ENCODE assay signal across 8 cellular contexts in genomic region chr19:9309139-9309973, GRCh38. TPM values are rescaled to one million over a fixed set of nuclear protein-coding genes. Genes with fewer than 3 reads are reported as not detected.
DNase-seq lines count a peak whose midpoint lies in the region; ATAC-seq and TF ChIP-seq lines count a peak whose summit lies in the region.

Gene ZNF699 (minus strand): TSS chr19:9309838. CDS start chr19:9305119, 4,719 bp downstream.

- peak within 1 kb of the TSS; percentile 100 for H2AFZ ChIP-seq in osteoblast (ENCODE audit: low read length)

- peaks cover 39% of the 10 kb centered on the region for H3K9me3 Mint-ChIP-seq in HFFc6
- peaks cover 6 to 12% of the 10 kb centered on the region in 2 donors for H3K9me3 Mint-ChIP-seq in activated naive CD4-positive, alpha-beta T cell treated with anti-CD3 and anti-CD28 coated beads, Interleukin-2, amount 50 U/mL, for 72 hours
- H3K9me3 Mint-ChIP-seq in glutamatergic neuron (ENCODE audit: unreplicated experiment) = peaks cover 16% of the 10 kb centered on the region

- H3K4me1 Mint-ChIP-seq in HFFc6 (ENCODE audit: low read depth) = peaks cover 25% of the 10 kb centered on the region
- H3K4me1 Mint-ChIP-seq in glutamatergic neuron (ENCODE audit: low read depth, unreplicated experiment) = no peaks in the 10 kb centered on the region

- DNase-seq in GM04503 (ENCODE audit: low read depth) (peak; percentile 84), HFFc6 (peak; percentile 97), NAMALWA (ENCODE audit: low spot score) (peak; percentile 98), SK-N-MC (ENCODE audit: low read depth, low spot score) (peak; percentile 92), glutamatergic neuron (peak; percentile 98), osteoblast (ENCODE audit: insufficient read length, low spot score, missing footprints) (peak; percentile 96), testis (peak; percentile 98)
- DNase-seq in activated naive CD4-positive, alpha-beta T cell treated with anti-CD3 and anti-CD28 coated beads, Interleukin-2, amount 50 U/mL, for 72 hours (ENCODE audit: low spot score in 2 of 2) = peak; percentile 96 to 98

- H4K20me1 ChIP-seq in osteoblast (ENCODE audit: insufficient read depth, low read length) = no peaks in the 10 kb centered on the region

- H3K27ac Mint-ChIP-seq in HFFc6 = peak within 1 kb of the TSS; percentile 96
- peak within 1 kb of the TSS; percentile 91 to 98 for H3K27ac Mint-ChIP-seq in activated naive CD4-positive, alpha-beta T cell treated with anti-CD3 and anti-CD28 coated beads, Interleukin-2, amount 50 U/mL, for 72 hours
- peak within 1 kb of the TSS; percentile 82 for H3K27ac Mint-ChIP-seq in glutamatergic neuron (ENCODE audit: unreplicated experiment)

- no peak for TF ChIP-seq CTCF in HFFc6 (IDR thresholded peaks at IDR 0.05)
- TF ChIP-seq CTCF in glutamatergic neuron (IDR thresholded peaks at IDR 0.05; ENCODE audit: partially characterized antibody, unreplicated experiment) = no peak
- TF ChIP-seq CTCF in osteoblast (IDR thresholded peaks at IDR 0.05; ENCODE audit: extremely low read depth, low read depth, low read length) = no peak
- no peak for TF ChIP-seq CTCF in testis (IDR thresholded peaks at IDR 0.05)

- H3K4me3 ChIP-seq in SK-N-MC = peak within 1 kb of the TSS; percentile 87
- H3K4me3 ChIP-seq in osteoblast (ENCODE audit: insufficient read depth, low read length) = peak within 1 kb of the TSS; percentile 99
- H3K4me3 ChIP-seq in testis = peak within 1 kb of the TSS; percentile 91 to 97

- H3K4me3 Mint-ChIP-seq in HFFc6 (peak within 1 kb of the TSS; percentile 98), glutamatergic neuron (ENCODE audit: unreplicated experiment) (peak within 1 kb of the TSS; percentile 95)

- H3K27me3 Mint-ChIP-seq in HFFc6 (ENCODE audit: insufficient read depth) = peaks cover 8% of the 10 kb centered on the region
- peaks cover 2% of the 10 kb centered on the region for H3K27me3 Mint-ChIP-seq in glutamatergic neuron (ENCODE audit: unreplicated experiment)

- H3K27ac ChIP-seq in SK-N-MC = peak within 1 kb of the TSS; percentile 84
- peak within 1 kb of the TSS; percentile 95 for H3K27ac ChIP-seq in osteoblast (ENCODE audit: low read depth, low read length)
- H3K27ac ChIP-seq in testis = peak within 1 kb of the TSS; percentile 93 to 94

- peaks cover 38% of the 10 kb centered on the region for H3K36me3 Mint-ChIP-seq in HFFc6 (ENCODE audit: low read depth)
- H3K36me3 Mint-ChIP-seq in activated naive CD4-positive, alpha-beta T cell treated with anti-CD3 and anti-CD28 coated beads, Interleukin-2, amount 50 U/mL, for 72 hours = peaks cover 23 to 46% of the 10 kb centered on the region in 2 donors
- peaks cover 12% of the 10 kb centered on the region for H3K36me3 Mint-ChIP-seq in glutamatergic neuron (ENCODE audit: unreplicated experiment)

- no peaks in the 10 kb centered on the region for H3K9me3 ChIP-seq in SK-N-MC (ENCODE audit: low read depth, low read length)
- no peaks in the 10 kb centered on the region for H3K9me3 ChIP-seq in osteoblast (ENCODE audit: low read depth, low read length)
- H3K9me3 ChIP-seq in testis = no peaks in the 10 kb centered on the region

- ATAC-seq in activated naive CD4-positive, alpha-beta T cell treated with anti-CD3 and anti-CD28 coated beads, Interleukin-2, amount 50 U/mL, for 72 hours = peak; percentile 90 to 93

- no peak for TF ChIP-seq POLR2A in testis (IDR thresholded peaks at IDR 0.05)

- intact Hi-C loops in testis (cut with DNase I; ENCODE audit: low total_unique reads) = no loop called here

- H3K4me1 ChIP-seq in osteoblast (ENCODE audit: insufficient read depth, low read length) (peaks cover 12% of the 10 kb centered on the region), testis (peaks cover 10% of the 10 kb centered on the region)

- H3K9ac ChIP-seq in SK-N-MC (ENCODE audit: insufficient read length) = peak within 1 kb of the TSS; percentile 86

- 0 to 1% methylated on average over 31 to 59 of the region's 63 CpGs for WGBS in testis, 2 donors

- H3K27me3 ChIP-seq in osteoblast (ENCODE audit: insufficient read depth, low read length) (no peaks in the 10 kb centered on the region), testis (no peaks in the 10 kb centered on the region)

- H3K36me3 ChIP-seq in SK-N-MC (ENCODE audit: insufficient read depth, low read length) = peaks cover 1% of the 10 kb centered on the region; the same call in 1 of the 2 replicates
- peaks cover 8% of the 10 kb centered on the region for H3K36me3 ChIP-seq in osteoblast (ENCODE audit: insufficient read depth, low read length)
- no peaks in the 10 kb centered on the region for H3K36me3 ChIP-seq in testis (ENCODE audit: low read depth, missing control alignments)

- H3K4me2 ChIP-seq in osteoblast (ENCODE audit: insufficient read depth, low read length) = peak within 1 kb of the TSS; percentile 92

- H3K79me2 ChIP-seq in osteoblast (ENCODE audit: insufficient read depth, low read length) = peaks cover 31% of the 10 kb centered on the region

RNA-seq across cellular contexts. Expression of gene ZNF699, which starts in this region (rescaled TPM):
- total RNA-seq in HFFc6 (2021; fragmentation: NEBNext Ultra II Directional; extraction: Animal tissue kit (Norgen Biotek cat#: 25700)) = 1 to 10 TPM; 5.5 to 7.1 (median 6.6) TPM
- total RNA-seq in activated naive CD4-positive, alpha-beta T cell treated with anti-CD3 and anti-CD28 coated beads, Interleukin-2, amount 50 U/mL, for 72 hours = 1 to 10 TPM; 6.0 to 8.8 TPM
- 9.7 TPM for total RNA-seq in glutamatergic neuron (ENCODE audit: unreplicated experiment)
- total RNA-seq in osteoblast = 17.1 and 19.2 TPM in 2 replicates
- total RNA-seq in testis = 10 to 100 TPM; 11.9 to 12.0 TPM
- polyA plus RNA-seq in testis (ENCODE audit: insufficient read depth, low read depth, low replicate concordance) = 2.2 TPM

Comparison
In these comparisons a context has a peak if more than half of its experiments do, and no peak if none do; other contexts are left out.
1. Peak in every context shown above with its lines: DNase-seq, ATAC-seq, H3K4me3 ChIP-seq and H3K27ac ChIP-seq.